12 cellular contexts compared by ENCODE assay signal in genomic region chr12:118312578-118312977, GRCh38.
DNase-seq lines count a peak whose midpoint lies in the region; ATAC-seq, FAIRE-seq and TF ChIP-seq lines count a peak whose summit lies in the region.
"Had no signal": no experiment of that assay in that cellular context is flagged by ENCODE, and none has a peak within 500 bp of the region (broad histone marks: within the 10 kb centered on the region; RNA-seq: fewer than 3 reads in every experiment).

No MANE protein-coding gene starts in this region.

- TF ChIP-seq POLR2A in GM12878 (IDR thresholded peaks at IDR 0.05; ENCODE audit: low read depth, low read length), result no peak

- no peaks in the 10 kb centered on the region for H4K20me1 ChIP-seq in GM12878 (ENCODE audit: control insufficient read depth, insufficient read depth)

- intact Hi-C loops in GM12878 (cut with micrococcal nuclease; ENCODE audit: unreplicated experiment), result no loop called here

- BruUV-seq in GM12878 (replicated peaks; lab: Mats Ljungman, UMichigan), result TSS peak; percentile 12

- H3K27me3 ChIP-seq in GM12878 (replicated peaks in 1 of 2; ENCODE audit: control insufficient read depth in 2 of 2, insufficient read depth in 2 of 2, low read length in 1 of 2), result no peaks in the 10 kb centered on the region

- H3K4me3 ChIP-seq in GM12865 (ENCODE audit: low read depth, low read length), result peak overlapping the region; percentile 51
- H3K4me3 ChIP-seq in GM12878, result peak overlapping the region; percentile 47; the same call in 1 of the 2 replicates

- H3K4me2 ChIP-seq in GM12878 (ENCODE audit: control insufficient read depth, insufficient read depth), result peak overlapping the region; percentile 79

- peaks cover 67% of the 10 kb centered on the region for H3K79me2 ChIP-seq in GM12878 (ENCODE audit: control insufficient read depth, insufficient read depth, low read length)

- TF ChIP-seq EP300 in GM12878 (IDR thresholded peaks at IDR 0.05; ENCODE audit: borderline replicate concordance in 1 of 2, control insufficient read depth in 1 of 2, low read depth in 2 of 2, low read length in 2 of 2), result peak in 1 of 2 experiments; percentile 38; a peak in 2 of 4 replicates

- TF ChIP-seq CTCF in GM12865 (IDR thresholded peaks at IDR 0.05; ENCODE audit: insufficient read depth, low read depth, low read length, missing control alignments), result no peak
- TF ChIP-seq CTCF in GM12878 (IDR thresholded peaks at IDR 0.05 in 2 of 3, conservative IDR thresholded peaks at IDR 0.05 in 1 of 3; ENCODE audit: control insufficient read depth in 2 of 3, extremely low read depth in 1 of 3, insufficient read depth in 1 of 3, low read depth in 3 of 3, low read length in 3 of 3), result no peak

- no peaks in the 10 kb centered on the region; the same call in 1 of the 3 replicates for H3K9me3 ChIP-seq in GM12878 (replicated peaks; ENCODE audit: control insufficient read depth, insufficient read depth, low read length)

- in situ Hi-C loops in GM12878 (cut with MboI), result loop anchor here (5.0 kb wide), 1 partner anchor 45 kb away; no protein-coding TSS in a partner anchor

- WGBS in GM12878 (ENCODE audit: insufficient coverage, insufficient replicate concordance, low lambda C conversion rate, missing lambda C conversion rate), result 0% methylated on average over 1 of the region's 1 CpG

- peak; percentile 77 for DNase-seq in GM12865 (ENCODE audit: low read depth)
- DNase-seq in GM12878 (ENCODE audit: low read depth, low spot score), result peak; percentile 73
- no peak for DNase-seq in retina
- no peak for DNase-seq in DMS153 (lab: John Stamatoyannopoulos, UW)
- no peak for DNase-seq in NCI-H226
- DNase-seq in caudate nucleus (lab: John Stamatoyannopoulos, UW), result no peak
- DNase-seq: COR-L47; foreskin melanocyte; MV-4-11; stimulated activated CD4-positive, alpha-beta T cell treated with anti-CD3 and anti-CD28 coated beads, Interleukin-4, amount 100 ng/mL, for 4 hours had no signal

- POLR2A ChIA-PET in GM12878 (lab: Charles Lee), result interaction anchor here (0.5 to 2.5 kb wide), 12 partner anchors 9 to 238 kb away, joined by 3 to 13 read pairs (median 4); partner anchors contain the start of gene TAOK3

- H3K9ac ChIP-seq in GM12878 (ENCODE audit: control insufficient read depth, insufficient read depth, low read length), result peak overlapping the region; percentile 34; the same call in 1 of the 2 replicates

- ATAC-seq in GM19467 (IDR thresholded peaks at IDR 0.05; ENCODE audit: unreplicated experiment) (peak; percentile 62), HG03159 (IDR thresholded peaks at IDR 0.05; ENCODE audit: unreplicated experiment) (peak; percentile 81), GM12878 (peak; percentile 87)

- RAD21 ChIA-PET in GM12878 (lab: Charles Lee; ENCODE audit: unreplicated experiment), result interaction anchor here (0.6 to 3.7 kb wide), 17 partner anchors 11 to 128 kb away, joined by 3 to 54 read pairs (median 5); partner anchors contain the start of genes SUDS3 and TAOK3

- H3K27ac ChIP-seq in GM12878 (ENCODE audit: control insufficient read depth, insufficient read depth), result peak overlapping the region; percentile 82
- H3K27ac ChIP-seq in caudate nucleus (ENCODE audit: low read depth, low read length), result no peak overlapping the region

- SMC1A ChIA-PET in GM12878 (lab: Charles Lee; ENCODE audit: uncharacterized antibody, unreplicated experiment), result interaction anchor here (0.8 to 8.1 kb wide), 23 partner anchors 8 to 129 kb away, joined by 3 to 96 read pairs (median 6); partner anchors contain the start of gene SUDS3

- H3K36me3 ChIP-seq in GM12878 (ENCODE audit: control insufficient read depth in 2 of 2, insufficient read depth in 2 of 2, low read length in 1 of 2), result no peaks in the 10 kb centered on the region; a peak in 2 of 4 replicates

- peak; percentile 88 for FAIRE-seq in GM12878 (lab: Jason Lieb, UNC)

- no peak overlapping the region for H2AFZ ChIP-seq in GM12878 (ENCODE audit: control insufficient read depth, low read depth, low read length)

- CTCF ChIA-PET in GM12878 (lab: Yijun Ruan, JAX), result interaction anchor here (0.8 to 8.5 kb wide), 9 partner anchors 10 to 256 kb away, joined by 3 to 67 read pairs (median 17); partner anchors contain the start of gene SUDS3

- peaks cover 40% of the 10 kb centered on the region for H3K4me1 ChIP-seq in GM12878 (ENCODE audit: control insufficient read depth, insufficient read depth, low read length)

- TF ChIP-seq RAD21 in GM12878 (IDR thresholded peaks at IDR 0.05; ENCODE audit: insufficient read depth, low read depth, low read length), result no peak

TF ChIP-seq in GM12878, 131 proteins besides CTCF, POLR2A, EP300 and RAD21 (continues in another document):
- no peak for TF ChIP-seq RFX5 (IDR thresholded peaks at IDR 0.05; ENCODE audit: low read depth, low read length)
- no peak for TF ChIP-seq PAX8 (IDR thresholded peaks at IDR 0.05)
- no peak for TF ChIP-seq ASH2L (IDR thresholded peaks at IDR 0.05; ENCODE audit: borderline replicate concordance, low read depth)
- no peak for TF ChIP-seq WRNIP1 (IDR thresholded peaks at IDR 0.05; ENCODE audit: borderline replicate concordance, low read depth, low read length)
- no peak for TF ChIP-seq KAT2A (conservative IDR thresholded peaks at IDR 0.05; ENCODE audit: control insufficient read depth, low read depth, low read length)
- no peak for TF ChIP-seq FOS (IDR thresholded peaks at IDR 0.05; ENCODE audit: borderline replicate concordance, extremely low read depth, insufficient read length)
- TF ChIP-seq ZBTB40 (IDR thresholded peaks at IDR 0.05; ENCODE audit: borderline replicate concordance), result no peak; the same call in 1 of the 2 replicates
- no peak for TF ChIP-seq MYC (IDR thresholded peaks at IDR 0.05; ENCODE audit: insufficient read depth, insufficient read length, insufficient replicate concordance, low read length, severe bottlenecking)
- no peak for TF ChIP-seq BCLAF1 (IDR thresholded peaks at IDR 0.05)
- peak; percentile 45; the same call in 1 of the 2 replicates for TF ChIP-seq BACH1 (IDR thresholded peaks at IDR 0.05; ENCODE audit: borderline replicate concordance)
- no peak for TF ChIP-seq CBX5 (IDR thresholded peaks at IDR 0.05; ENCODE audit: low read depth)
- TF ChIP-seq CBFB (IDR thresholded peaks at IDR 0.05; ENCODE audit: low read depth), result no peak
- no peak; the same call in 1 of the 2 replicates for TF ChIP-seq SMC3 (IDR thresholded peaks at IDR 0.05; ENCODE audit: borderline replicate concordance, low read length)
- TF ChIP-seq PAX5 (IDR thresholded peaks at IDR 0.05; ENCODE audit: borderline replicate concordance, low read depth, low read length), result no peak

Comparison
In these comparisons a context has a peak if more than half of its experiments do, and no peak if none do; other contexts are left out.
1. DNase-seq: peak in GM12865 (single experiment) and GM12878 (single experiment); none in retina (single experiment), DMS153 (single experiment), NCI-H226 (single experiment) and caudate nucleus (0 of 61).
2. Peak in every context shown above with its lines, with median percentiles within 50 percentile points of each other: ATAC-seq.